Comparison of ENCODE assay signal across 1 cellular context in genomic region chr6:25596928-25597818, GRCh38.
TF ChIP-seq lines count a peak whose summit lies in the region.

No MANE protein-coding gene starts in this region.

TF ChIP-seq in HepG2, 621 proteins besides CTCF, POLR2A, EP300 and RAD21 (continued from another document and continues in another):
- no peak for TF ChIP-seq ZNF253 (CRISPR knock-in tag; IDR thresholded peaks at IDR 0.05; ENCODE audit: borderline replicate concordance)
- TF ChIP-seq, protein P1, sequence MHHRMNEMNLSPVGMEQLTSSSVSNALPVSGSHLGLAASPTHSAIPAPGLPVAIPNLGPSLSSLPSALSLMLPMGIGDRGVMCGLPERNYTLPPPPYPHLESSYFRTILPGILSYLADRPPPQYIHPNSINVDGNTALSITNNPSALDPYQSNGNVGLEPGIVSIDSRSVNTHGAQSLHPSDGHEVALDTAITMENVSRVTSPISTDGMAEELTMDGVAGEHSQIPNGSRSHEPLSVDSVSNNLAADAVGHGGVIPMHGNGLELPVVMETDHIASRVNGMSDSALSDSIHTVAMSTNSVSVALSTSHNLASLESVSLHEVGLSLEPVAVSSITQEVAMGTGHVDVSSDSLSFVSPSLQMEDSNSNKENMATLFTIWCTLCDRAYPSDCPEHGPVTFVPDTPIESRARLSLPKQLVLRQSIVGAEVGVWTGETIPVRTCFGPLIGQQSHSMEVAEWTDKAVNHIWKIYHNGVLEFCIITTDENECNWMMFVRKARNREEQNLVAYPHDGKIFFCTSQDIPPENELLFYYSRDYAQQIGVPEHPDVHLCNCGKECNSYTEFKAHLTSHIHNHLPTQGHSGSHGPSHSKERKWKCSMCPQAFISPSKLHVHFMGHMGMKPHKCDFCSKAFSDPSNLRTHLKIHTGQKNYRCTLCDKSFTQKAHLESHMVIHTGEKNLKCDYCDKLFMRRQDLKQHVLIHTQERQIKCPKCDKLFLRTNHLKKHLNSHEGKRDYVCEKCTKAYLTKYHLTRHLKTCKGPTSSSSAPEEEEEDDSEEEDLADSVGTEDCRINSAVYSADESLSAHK (CRISPR knock-in tag; IDR thresholded peaks at IDR 0.05; ENCODE audit: borderline replicate concordance): no peak
- TF ChIP-seq RBAK (CRISPR knock-in tag; IDR thresholded peaks at IDR 0.05): no peak
- no peak for TF ChIP-seq ZNF761 (CRISPR knock-in tag; conservative IDR thresholded peaks at IDR 0.05)
- no peak for TF ChIP-seq ZBTB43 (CRISPR knock-in tag; conservative IDR thresholded peaks at IDR 0.05)
- TF ChIP-seq ZKSCAN8 (CRISPR knock-in tag; IDR thresholded peaks at IDR 0.05; ENCODE audit: borderline replicate concordance): 0 out of 2 replicates have a peak, but pooled peaks have one; percentile 24
- peak; percentile 87 for TF ChIP-seq FOXA1 (IDR thresholded peaks at IDR 0.05)
- peak; percentile 43; the same call in 1 of the 2 replicates for TF ChIP-seq FOXA1 (CRISPR knock-in tag; IDR thresholded peaks at IDR 0.05)
- no peak for TF ChIP-seq JDP2 (CRISPR knock-in tag; IDR thresholded peaks at IDR 0.05; ENCODE audit: borderline replicate concordance)
- TF ChIP-seq, protein P2, sequence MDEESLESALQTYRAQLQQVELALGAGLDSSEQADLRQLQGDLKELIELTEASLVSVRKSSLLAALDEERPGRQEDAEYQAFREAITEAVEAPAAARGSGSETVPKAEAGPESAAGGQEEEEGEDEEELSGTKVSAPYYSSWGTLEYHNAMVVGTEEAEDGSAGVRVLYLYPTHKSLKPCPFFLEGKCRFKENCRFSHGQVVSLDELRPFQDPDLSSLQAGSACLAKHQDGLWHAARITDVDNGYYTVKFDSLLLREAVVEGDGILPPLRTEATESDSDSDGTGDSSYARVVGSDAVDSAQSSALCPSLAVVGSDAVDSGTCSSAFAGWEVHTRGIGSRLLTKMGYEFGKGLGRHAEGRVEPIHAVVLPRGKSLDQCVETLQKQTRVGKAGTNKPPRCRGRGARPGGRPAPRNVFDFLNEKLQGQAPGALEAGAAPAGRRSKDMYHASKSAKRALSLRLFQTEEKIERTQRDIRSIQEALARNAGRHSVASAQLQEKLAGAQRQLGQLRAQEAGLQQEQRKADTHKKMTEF (CRISPR knock-in tag; IDR thresholded peaks at IDR 0.05): 0 out of 2 replicates have a peak, but pooled peaks have one; percentile 48
- TF ChIP-seq KLF13 (CRISPR knock-in tag; IDR thresholded peaks at IDR 0.05): no peak
- TF ChIP-seq ZNF17 (CRISPR knock-in tag; IDR thresholded peaks at IDR 0.05): no peak
- no peak for TF ChIP-seq RFX5 (IDR thresholded peaks at IDR 0.05; ENCODE audit: low read depth, low read length)
- 0 out of 2 replicates have a peak, but pooled peaks have one; percentile 11 for TF ChIP-seq GMEB1 (CRISPR knock-in tag; IDR thresholded peaks at IDR 0.05; ENCODE audit: borderline replicate concordance)
- TF ChIP-seq NR2F6 (IDR thresholded peaks at IDR 0.05): peak; percentile 30; the same call in 1 of the 2 replicates
- TF ChIP-seq NR2F6 (CRISPR knock-in tag; IDR thresholded peaks at IDR 0.05): no peak
- TF ChIP-seq ZBTB7B (CRISPR knock-in tag; IDR thresholded peaks at IDR 0.05): no peak
- TF ChIP-seq NONO (IDR thresholded peaks at IDR 0.05): no peak
- no peak for TF ChIP-seq NONO (CRISPR knock-in tag; conservative IDR thresholded peaks at IDR 0.05)
- TF ChIP-seq HMG20A (CRISPR knock-in tag; IDR thresholded peaks at IDR 0.05; ENCODE audit: borderline replicate concordance): peak; percentile 86
- TF ChIP-seq, protein P3, sequence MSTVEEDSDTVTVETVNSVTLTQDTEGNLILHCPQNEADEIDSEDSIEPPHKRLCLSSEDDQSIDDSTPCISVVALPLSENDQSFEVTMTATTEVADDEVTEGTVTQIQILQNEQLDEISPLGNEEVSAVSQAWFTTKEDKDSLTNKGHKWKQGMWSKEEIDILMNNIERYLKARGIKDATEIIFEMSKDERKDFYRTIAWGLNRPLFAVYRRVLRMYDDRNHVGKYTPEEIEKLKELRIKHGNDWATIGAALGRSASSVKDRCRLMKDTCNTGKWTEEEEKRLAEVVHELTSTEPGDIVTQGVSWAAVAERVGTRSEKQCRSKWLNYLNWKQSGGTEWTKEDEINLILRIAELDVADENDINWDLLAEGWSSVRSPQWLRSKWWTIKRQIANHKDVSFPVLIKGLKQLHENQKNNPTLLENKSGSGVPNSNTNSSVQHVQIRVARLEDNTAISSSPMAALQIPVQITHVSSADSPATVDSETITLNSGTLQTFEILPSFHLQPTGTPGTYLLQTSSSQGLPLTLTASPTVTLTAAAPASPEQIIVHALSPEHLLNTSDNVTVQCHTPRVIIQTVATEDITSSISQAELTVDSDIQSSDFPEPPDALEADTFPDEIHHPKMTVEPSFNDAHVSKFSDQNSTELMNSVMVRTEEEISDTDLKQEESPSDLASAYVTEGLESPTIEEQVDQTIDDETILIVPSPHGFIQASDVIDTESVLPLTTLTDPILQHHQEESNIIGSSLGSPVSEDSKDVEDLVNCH (CRISPR knock-in tag; IDR thresholded peaks at IDR 0.05): no peak
- no peak for TF ChIP-seq ZNF790 (CRISPR knock-in tag; IDR thresholded peaks at IDR 0.05; ENCODE audit: borderline replicate concordance)
- TF ChIP-seq AHDC1 (CRISPR knock-in tag; IDR thresholded peaks at IDR 0.05; ENCODE audit: borderline replicate concordance): peak; percentile 75; the same call in 1 of the 2 replicates
- TF ChIP-seq MIXL1 (CRISPR knock-in tag; IDR thresholded peaks at IDR 0.05): peak; percentile 33; the same call in 1 of the 2 replicates
- no peak for TF ChIP-seq SRY (CRISPR knock-in tag; IDR thresholded peaks at IDR 0.05)
- TF ChIP-seq CREM (IDR thresholded peaks at IDR 0.05): peak; percentile 55; the same call in 1 of the 2 replicates
- no peak for TF ChIP-seq CREM (CRISPR knock-in tag; IDR thresholded peaks at IDR 0.05)
- TF ChIP-seq FOXK1 (CRISPR knock-in tag; IDR thresholded peaks at IDR 0.05; ENCODE audit: borderline replicate concordance, low read depth): peak; percentile 28; the same call in 1 of the 2 replicates
- TF ChIP-seq PAWR (CRISPR knock-in tag; IDR thresholded peaks at IDR 0.05; ENCODE audit: borderline replicate concordance): no peak
- TF ChIP-seq, protein P4, sequence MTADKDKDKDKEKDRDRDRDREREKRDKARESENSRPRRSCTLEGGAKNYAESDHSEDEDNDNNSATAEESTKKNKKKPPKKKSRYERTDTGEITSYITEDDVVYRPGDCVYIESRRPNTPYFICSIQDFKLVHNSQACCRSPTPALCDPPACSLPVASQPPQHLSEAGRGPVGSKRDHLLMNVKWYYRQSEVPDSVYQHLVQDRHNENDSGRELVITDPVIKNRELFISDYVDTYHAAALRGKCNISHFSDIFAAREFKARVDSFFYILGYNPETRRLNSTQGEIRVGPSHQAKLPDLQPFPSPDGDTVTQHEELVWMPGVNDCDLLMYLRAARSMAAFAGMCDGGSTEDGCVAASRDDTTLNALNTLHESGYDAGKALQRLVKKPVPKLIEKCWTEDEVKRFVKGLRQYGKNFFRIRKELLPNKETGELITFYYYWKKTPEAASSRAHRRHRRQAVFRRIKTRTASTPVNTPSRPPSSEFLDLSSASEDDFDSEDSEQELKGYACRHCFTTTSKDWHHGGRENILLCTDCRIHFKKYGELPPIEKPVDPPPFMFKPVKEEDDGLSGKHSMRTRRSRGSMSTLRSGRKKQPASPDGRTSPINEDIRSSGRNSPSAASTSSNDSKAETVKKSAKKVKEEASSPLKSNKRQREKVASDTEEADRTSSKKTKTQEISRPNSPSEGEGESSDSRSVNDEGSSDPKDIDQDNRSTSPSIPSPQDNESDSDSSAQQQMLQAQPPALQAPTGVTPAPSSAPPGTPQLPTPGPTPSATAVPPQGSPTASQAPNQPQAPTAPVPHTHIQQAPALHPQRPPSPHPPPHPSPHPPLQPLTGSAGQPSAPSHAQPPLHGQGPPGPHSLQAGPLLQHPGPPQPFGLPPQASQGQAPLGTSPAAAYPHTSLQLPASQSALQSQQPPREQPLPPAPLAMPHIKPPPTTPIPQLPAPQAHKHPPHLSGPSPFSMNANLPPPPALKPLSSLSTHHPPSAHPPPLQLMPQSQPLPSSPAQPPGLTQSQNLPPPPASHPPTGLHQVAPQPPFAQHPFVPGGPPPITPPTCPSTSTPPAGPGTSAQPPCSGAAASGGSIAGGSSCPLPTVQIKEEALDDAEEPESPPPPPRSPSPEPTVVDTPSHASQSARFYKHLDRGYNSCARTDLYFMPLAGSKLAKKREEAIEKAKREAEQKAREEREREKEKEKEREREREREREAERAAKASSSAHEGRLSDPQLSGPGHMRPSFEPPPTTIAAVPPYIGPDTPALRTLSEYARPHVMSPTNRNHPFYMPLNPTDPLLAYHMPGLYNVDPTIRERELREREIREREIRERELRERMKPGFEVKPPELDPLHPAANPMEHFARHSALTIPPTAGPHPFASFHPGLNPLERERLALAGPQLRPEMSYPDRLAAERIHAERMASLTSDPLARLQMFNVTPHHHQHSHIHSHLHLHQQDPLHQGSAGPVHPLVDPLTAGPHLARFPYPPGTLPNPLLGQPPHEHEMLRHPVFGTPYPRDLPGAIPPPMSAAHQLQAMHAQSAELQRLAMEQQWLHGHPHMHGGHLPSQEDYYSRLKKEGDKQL (CRISPR knock-in tag; IDR thresholded peaks at IDR 0.05; ENCODE audit: low read depth): 0 out of 2 replicates have a peak, but pooled peaks have one; percentile 16
- TF ChIP-seq ZBTB42 (CRISPR knock-in tag; IDR thresholded peaks at IDR 0.05): no peak
- no peak for TF ChIP-seq ZNF230 (CRISPR knock-in tag; IDR thresholded peaks at IDR 0.05)
- peak; percentile 67; the same call in 1 of the 2 replicates for TF ChIP-seq ONECUT2 (CRISPR knock-in tag; IDR thresholded peaks at IDR 0.05)
- TF ChIP-seq, protein P5, sequence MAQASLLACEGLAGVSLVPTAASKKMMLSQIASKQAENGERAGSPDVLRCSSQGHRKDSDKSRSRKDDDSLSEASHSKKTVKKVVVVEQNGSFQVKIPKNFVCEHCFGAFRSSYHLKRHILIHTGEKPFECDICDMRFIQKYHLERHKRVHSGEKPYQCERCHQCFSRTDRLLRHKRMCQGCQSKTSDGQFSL (CRISPR knock-in tag; IDR thresholded peaks at IDR 0.05): no peak
- TF ChIP-seq ZNF839 (CRISPR knock-in tag; IDR thresholded peaks at IDR 0.05; ENCODE audit: borderline replicate concordance): no peak
- TF ChIP-seq MEF2D (CRISPR knock-in tag; IDR thresholded peaks at IDR 0.05): 0 out of 2 replicates have a peak, but pooled peaks have one; percentile 42
- TF ChIP-seq SMARCE1 (IDR thresholded peaks at IDR 0.05; ENCODE audit: borderline replicate concordance): no peak
- TF ChIP-seq ETS1 (CRISPR knock-in tag; IDR thresholded peaks at IDR 0.05): no peak
- TF ChIP-seq TBX3 (IDR thresholded peaks at IDR 0.05; ENCODE audit: borderline replicate concordance): peak; percentile 74
